ENCODE assay signal across 8 cellular contexts in genomic region chr1:169711469-169712308, GRCh38. TPM values are rescaled to one million over a fixed set of nuclear protein-coding genes. Genes with fewer than 3 reads are reported as not detected.
A peak's percentile ranks its signal among the peaks of the same experiment; 100 is the strongest.
DNase-seq lines count a peak whose midpoint lies in the region; ATAC-seq, FAIRE-seq and TF ChIP-seq lines count a peak whose summit lies in the region.

Gene SELL, minus strand, starts transcription at chr1:169711620. Its CDS starts 122 bp downstream, at chr1:169711498.

- DNase-seq in D721Med (ENCODE audit: insufficient read length, low spot score) (no peak), NOMO-1 (lab: John Stamatoyannopoulos, UW; ENCODE audit: unreplicated experiment in 2 of 2) (peak; percentile 82 to 86), epithelial cell of proximal tubule (ENCODE audit: low read depth) (peak; percentile 37)
- DNase-seq in activated CD8-positive, alpha-beta memory T cell treated with anti-CD3 and anti-CD28 coated beads for 4 hours (ENCODE audit: low read depth in 2 of 2), result peak; percentile 48 to 58
- DNase-seq in stimulated activated naive CD8-positive, alpha-beta T cell treated with anti-CD3 and anti-CD28 coated beads, Interleukin-15, Interleukin-2, amounts not matched to agents 100 U/mL and 50 U/mL, for 24 hours, result peak; percentile 73

- no peaks in the 10 kb centered on the region for H3K36me3 ChIP-seq in mucosa of stomach (ENCODE audit: control insufficient read depth, insufficient read depth, low read length)

- H3K4me3 ChIP-seq in epithelial cell of proximal tubule (ENCODE audit: low read depth, low read length), result peak within 1 kb of the TSS; percentile 42
- peak within 1 kb of the TSS; percentile 23 for H3K4me3 ChIP-seq in mucosa of stomach (ENCODE audit: low read length)

- no peaks in the 10 kb centered on the region for H3K27me3 ChIP-seq in mucosa of stomach (ENCODE audit: control insufficient read depth, insufficient read depth, low read length)

- H3K9ac ChIP-seq in mucosa of stomach (ENCODE audit: low read length), result peak within 1 kb of the TSS; percentile 67

- FAIRE-seq in D721Med (lab: Jason Lieb, UNC), result peak; percentile 99

- no peaks in the 10 kb centered on the region for H3K9me3 ChIP-seq in mucosa of stomach (ENCODE audit: control insufficient read depth, low read length)

- peak; percentile 98 for TF ChIP-seq CTCF in D721Med (IDR thresholded peaks at IDR 0.05; ENCODE audit: insufficient read depth, missing control alignments)
- TF ChIP-seq CTCF in epithelial cell of proximal tubule (conservative IDR thresholded peaks at IDR 0.05; ENCODE audit: low read depth, low read length), result peak; percentile 95

- peaks cover 7% of the 10 kb centered on the region for H3K4me1 ChIP-seq in mucosa of stomach (ENCODE audit: control insufficient read depth, insufficient read depth, low read length)

- peak; percentile 78 for ATAC-seq in GM19455 (IDR thresholded peaks at IDR 0.05; ENCODE audit: unreplicated experiment)
- peak; percentile 76 for ATAC-seq in HG03571 (IDR thresholded peaks at IDR 0.05; ENCODE audit: unreplicated experiment)
- ATAC-seq in stimulated activated naive CD8-positive, alpha-beta T cell treated with anti-CD3 and anti-CD28 coated beads, Interleukin-15, Interleukin-2, amounts not matched to agents 100 U/mL and 50 U/mL, for 24 hours, result peak; percentile 88

RNA-seq across cellular contexts. Expression of gene SELL, which starts in this region (rescaled TPM):
- total RNA-seq in epithelial cell of proximal tubule, result not detected in 2 replicates

Comparison
In these comparisons a context has a peak if more than half of its experiments do, and no peak if none do; other contexts are left out.
1. Peak in DNase-seq and H3K4me3 ChIP-seq in epithelial cell of proximal tubule; RNA of the gene not detected or under 1 TPM.